8 cellular contexts compared by ENCODE assay signal in genomic region chr1:25615563-25616079, GRCh38. TPM values are rescaled to one million over a fixed set of nuclear protein-coding genes. Genes with fewer than 3 reads are reported as not detected.
DNase-seq lines count a peak whose midpoint lies in the region; ATAC-seq and TF ChIP-seq lines count a peak whose summit lies in the region.

No MANE protein-coding gene starts in this region.

- H4K20me1 ChIP-seq in H9 (ENCODE audit: control insufficient read depth, insufficient read depth, insufficient read length) = no peaks in the 10 kb centered on the region

- H3K27ac Mint-ChIP-seq in H9 = no peak overlapping the region

- H3K23me2 ChIP-seq in H9 (ENCODE audit: insufficient read length, low read depth, low read length, poor library complexity, severe bottlenecking) = peaks cover 16% of the 10 kb centered on the region

- H3T11ph ChIP-seq in H9 (ENCODE audit: low read length) = no peak overlapping the region

- H3K79me2 ChIP-seq in H9 (ENCODE audit: insufficient read depth, low read length) = no peaks in the 10 kb centered on the region

- H3K18ac ChIP-seq in H9 (ENCODE audit: insufficient read length, low read depth, low read length) = no peak overlapping the region

- no peak overlapping the region for H2BK15ac ChIP-seq in H9 (ENCODE audit: low read depth, low read length)

- WGBS in H9 (ENCODE audit: extremely low coverage, insufficient read length, low lambda C conversion rate) = no CpG with 5 or more reads among the region's 12 CpGs
- WGBS in thymus = 25% methylated on average over 12 of the region's 12 CpGs

- no peak overlapping the region for H2BK12ac ChIP-seq in H9 (ENCODE audit: insufficient read length, low read depth, low read length)

- H4K91ac ChIP-seq in H9 (ENCODE audit: insufficient read length, low read depth, low read length) = no peak overlapping the region

- H3K27me3 ChIP-seq in H9 (ENCODE audit: insufficient read depth, low read length) = no peaks in the 10 kb centered on the region; the same call in 1 of the 2 replicates
- H3K27me3 ChIP-seq in adipocyte (replicated peaks; ENCODE audit: control insufficient read depth, insufficient read depth, low read length) = peaks cover 15% of the 10 kb centered on the region
- peaks cover 53% of the 10 kb centered on the region for H3K27me3 ChIP-seq in thymus (ENCODE audit: control insufficient read depth, insufficient read depth)

- H3K4me2 ChIP-seq in H9 (ENCODE audit: insufficient read depth, insufficient read length, low read length) = peak overlapping the region; percentile 61

- no peak overlapping the region for H3K23ac ChIP-seq in H9 (ENCODE audit: insufficient read length, low read depth, low read length)

- no peak overlapping the region for H3K56ac ChIP-seq in H9 (ENCODE audit: insufficient read length, low read depth, low read length)

- DNase-seq in AG09309 (ENCODE audit: low read depth) = no peak
- no peak for DNase-seq in H9
- DNase-seq in adipocyte (ENCODE audit: low read depth) = peak; percentile 13
- no peak for DNase-seq in left colon
- no peak for DNase-seq in activated gamma-delta T cell (lab: John Stamatoyannopoulos, UW)
- no peak for DNase-seq in NCI-H2227 treated with DMSO at 0.1 percent for 48 hours (lab: John Stamatoyannopoulos, UW)

- H3K36me3 ChIP-seq in adipocyte (ENCODE audit: control insufficient read depth, insufficient read depth, low read length, severe bottlenecking) = no peaks in the 10 kb centered on the region
- no peaks in the 10 kb centered on the region for H3K36me3 ChIP-seq in thymus (ENCODE audit: control insufficient read depth, insufficient read depth)

- H3K27me3 Mint-ChIP-seq in H9 (ENCODE audit: low read depth) = peaks cover 66% of the 10 kb centered on the region

- no peak overlapping the region for H4K8ac ChIP-seq in H9 (replicated peaks; ENCODE audit: insufficient read length, low read depth, low read length)

- intact Hi-C loops in left colon (cut with DNase I, micrococcal nuclease) = no loop called here

- peaks cover 27 to 28% of the 10 kb centered on the region in 2 experiments for H3K4me1 Mint-ChIP-seq in H9

- H2AK5ac ChIP-seq in H9 (ENCODE audit: insufficient read length, low read length) = no peak overlapping the region

- H2AFZ ChIP-seq in H9 (ENCODE audit: low read length) = no peak overlapping the region

- H3K36me3 Mint-ChIP-seq in H9 (ENCODE audit: insufficient read depth in 1 of 3, low read depth in 3 of 3) = peaks cover 0 to 2% (median 0%) of the 10 kb centered on the region in 3 experiments; a peak in 1 of 7 replicates

- no peaks in the 10 kb centered on the region for H3K4me1 ChIP-seq in H9 (ENCODE audit: insufficient read depth, low read length)
- H3K4me1 ChIP-seq in adipocyte (ENCODE audit: control insufficient read depth, insufficient read depth, low read length) = peaks cover 26% of the 10 kb centered on the region
- peaks cover 14% of the 10 kb centered on the region for H3K4me1 ChIP-seq in thymus (ENCODE audit: control insufficient read depth, insufficient read depth, low read length)

- H3K9ac ChIP-seq in H9 (ENCODE audit: extremely low read depth, insufficient read length, low read length) (no peak overlapping the region), adipocyte (ENCODE audit: low read length) (peak overlapping the region; percentile 57)

- no peak overlapping the region for H2BK5ac ChIP-seq in H9 (ENCODE audit: insufficient read length, low read length)

- TF ChIP-seq CTCF in AG09309 (IDR thresholded peaks at IDR 0.05; ENCODE audit: control insufficient read depth, insufficient read depth, low read depth, low read length, missing control alignments) (no peak), H9 (conservative IDR thresholded peaks at IDR 0.05) (no peak)

- H3K4me3 ChIP-seq in AG09309 (ENCODE audit: control insufficient read depth, low read depth, low read length) (peak overlapping the region; percentile 44), adipocyte (ENCODE audit: low read length) (peak overlapping the region; percentile 79), thymus (ENCODE audit: low read length) (peak overlapping the region; percentile 70)

- no peak overlapping the region for H3K27ac ChIP-seq in H9 (ENCODE audit: insufficient read length, low read depth, low read length)
- H3K27ac ChIP-seq in thymus (ENCODE audit: low read depth) = no peak overlapping the region

- H2BK120ac ChIP-seq in H9 (ENCODE audit: low read depth, low read length, poor library complexity, severe bottlenecking) = no peak overlapping the region

- no peaks in the 10 kb centered on the region for H3K9me3 Mint-ChIP-seq in H9

- H4K5ac ChIP-seq in H9 (ENCODE audit: insufficient read length, low read depth, low read length) = no peak overlapping the region

- H3K4me3 Mint-ChIP-seq in H9 = peak overlapping the region; percentile 70 to 80

- ATAC-seq in left colon (peak; percentile 13), GM18498 (IDR thresholded peaks at IDR 0.05; ENCODE audit: unreplicated experiment) (no peak)

- H3K9me3 ChIP-seq in H9 (ENCODE audit: control insufficient read depth, low read depth, low read length) (no peaks in the 10 kb centered on the region), adipocyte (ENCODE audit: control insufficient read depth, low read length) (no peaks in the 10 kb centered on the region), thymus (ENCODE audit: control insufficient read depth) (no peaks in the 10 kb centered on the region)

- no peak overlapping the region for H3K14ac ChIP-seq in H9 (ENCODE audit: insufficient read depth, low read length)

- no peaks in the 10 kb centered on the region for H3K79me1 ChIP-seq in H9 (ENCODE audit: insufficient read depth, low read depth, low read length, poor library complexity, severe bottlenecking)

- H2BK20ac ChIP-seq in H9 (ENCODE audit: low read depth, low read length, poor library complexity, severe bottlenecking) = no peak overlapping the region

- no peak overlapping the region for H3K4ac ChIP-seq in H9 (ENCODE audit: low read depth, low read length)

RNA-seq across cellular contexts. Expression of gene MAN1C1, which starts 1.0 kb away (rescaled TPM):
- total RNA-seq in H9 (2021) (9.3 and 9.9 TPM in 2 replicates), left colon (1 to 10 TPM; 1.7 to 6.0 TPM)
- 18.4 TPM for polyA plus RNA-seq in thymus
